Comparison of ENCODE assay signal across 12 cellular contexts in genomic region chr3:49333091-49333490, GRCh38. TPM values are rescaled to one million over a fixed set of nuclear protein-coding genes. Genes with fewer than 3 reads are reported as not detected.
A peak's percentile ranks its signal among the peaks of the same experiment; 100 is the strongest.
DNase-seq lines count a peak whose midpoint lies in the region; ATAC-seq, FAIRE-seq and TF ChIP-seq lines count a peak whose summit lies in the region.
"Had no signal": no experiment of that assay in that cellular context is flagged by ENCODE, and none has a peak within 500 bp of the region (broad histone marks: within the 10 kb centered on the region; RNA-seq: fewer than 3 reads in every experiment).

No MANE protein-coding gene starts in this region.

- no peaks in the 10 kb centered on the region for H3K9me3 Mint-ChIP-seq in CD4-positive, alpha-beta T cell
- H3K9me3 Mint-ChIP-seq in activated CD4-positive, alpha-beta memory T cell treated with anti-CD3 and anti-CD28 coated beads for 36 hours, result no peaks in the 10 kb centered on the region

- no peak for TF ChIP-seq CTCF in CD4-positive, alpha-beta T cell (IDR thresholded peaks at IDR 0.05)
- TF ChIP-seq CTCF in lower lobe of right lung (IDR thresholded peaks at IDR 0.05) (no peak), D721Med (IDR thresholded peaks at IDR 0.05; ENCODE audit: insufficient read depth, missing control alignments) (no peak)

- no peaks in the 10 kb centered on the region for H3K27me3 Mint-ChIP-seq in CD4-positive, alpha-beta T cell
- H3K27me3 Mint-ChIP-seq in activated CD4-positive, alpha-beta memory T cell treated with anti-CD3 and anti-CD28 coated beads for 36 hours, result no peaks in the 10 kb centered on the region

- H3K9me3 ChIP-seq in CD4-positive, alpha-beta T cell (ENCODE audit: control insufficient read depth, low read length), result no peaks in the 10 kb centered on the region
- no peaks in the 10 kb centered on the region for H3K9me3 ChIP-seq in lower lobe of right lung
- H3K9me3 ChIP-seq: stomach had no signal

- H3K27ac ChIP-seq in CD4-positive, alpha-beta T cell (ENCODE audit: low read depth, low read length), result peak overlapping the region; percentile 13
- H3K27ac ChIP-seq in lower lobe of right lung, result peak overlapping the region; percentile 73

- peaks cover 90% of the 10 kb centered on the region for H3K36me3 ChIP-seq in lower lobe of right lung

- H3K27me3 ChIP-seq in CD4-positive, alpha-beta T cell (ENCODE audit: control insufficient read depth, insufficient read depth, low read length), result no peaks in the 10 kb centered on the region
- H3K27me3 ChIP-seq in lower lobe of right lung (ENCODE audit: low read depth), result no peaks in the 10 kb centered on the region
- H3K27me3 ChIP-seq: stomach had no signal

- peaks cover 65% of the 10 kb centered on the region for H3K36me3 Mint-ChIP-seq in CD4-positive, alpha-beta T cell (ENCODE audit: low read depth)
- H3K36me3 Mint-ChIP-seq in activated CD4-positive, alpha-beta memory T cell treated with anti-CD3 and anti-CD28 coated beads for 36 hours, result peaks cover 38% of the 10 kb centered on the region

- no peak overlapping the region for H3K4me3 ChIP-seq in lower lobe of right lung
- H3K4me3 ChIP-seq: stomach had no signal

- peak overlapping the region; percentile 88 for H3K27ac Mint-ChIP-seq in CD4-positive, alpha-beta T cell
- H3K27ac Mint-ChIP-seq in activated CD4-positive, alpha-beta memory T cell treated with anti-CD3 and anti-CD28 coated beads for 36 hours, result peak overlapping the region; percentile 79

- DNase-seq in AML-193 (lab: John Stamatoyannopoulos, UW) (peak; percentile 65 to 87), lower lobe of right lung (peak; percentile 86), D721Med (ENCODE audit: insufficient read length, low spot score) (no peak), H4 (ENCODE audit: low spot score) (no peak), iPS-NIHi11 (ENCODE audit: low spot score) (no peak)
- peak in 2 of 10 experiments; percentile 15 to 29 for DNase-seq in CD4-positive, alpha-beta T cell
- peak; percentile 30 for DNase-seq in activated CD4-positive, alpha-beta memory T cell treated with anti-CD3 and anti-CD28 coated beads for 36 hours
- DNase-seq: Calu3; NCI-H526; retina; stimulated activated CD4-positive, alpha-beta T cell treated with anti-CD3 and anti-CD28 coated beads, Interleukin-4, amount 100 ng/mL, for 24 hours; stomach had no signal

- H3K4me1 ChIP-seq in lower lobe of right lung, result peaks cover 26% of the 10 kb centered on the region

- intact Hi-C loops in CD4-positive, alpha-beta T cell (cut with DNase I, micrococcal nuclease), result loop anchor here in 1 of 2 experiments (2.0 kb wide), 1 partner anchor 116 kb away; no protein-coding TSS in a partner anchor
- intact Hi-C loops in activated CD4-positive, alpha-beta memory T cell treated with anti-CD3 and anti-CD28 coated beads for 36 hours (cut with micrococcal nuclease), result no loop called here
- intact Hi-C loops in lower lobe of right lung (cut with DNase I), result no loop called here

- peak; percentile 83 for ATAC-seq in CD4-positive, alpha-beta T cell (ENCODE audit: poor library complexity)
- peak; percentile 88 to 91 for ATAC-seq in lower lobe of right lung

- no peak for FAIRE-seq in D721Med (lab: Jason Lieb, UNC)

- POLR2A ChIA-PET in CD4-positive, alpha-beta T cell (lab: Charles Lee), result interaction anchor here (0.6 to 0.8 kb wide), 2 partner anchors 79 to 1518 kb away, joined by 3 read pairs; partner anchors contain the start of gene TCTA
- POLR2A ChIA-PET in activated CD4-positive, alpha-beta memory T cell treated with anti-CD3 and anti-CD28 coated beads for 36 hours (lab: Charles Lee), result interaction anchor here (0.6 to 0.7 kb wide), 2 partner anchors 128 to 390 kb away, joined by 3 to 4 read pairs; no protein-coding TSS in a partner anchor

- CTCF ChIA-PET in CD4-positive, alpha-beta T cell (lab: Charles Lee), result interaction anchor here (1.5 kb wide), 1 partner anchor 116 kb away, joined by 6 read pairs; no protein-coding TSS in a partner anchor
- CTCF ChIA-PET in activated CD4-positive, alpha-beta memory T cell treated with anti-CD3 and anti-CD28 coated beads for 36 hours (lab: Charles Lee), result interaction anchor here (1.7 to 1.8 kb wide), 2 partner anchors 116 to 162 kb away, joined by 3 to 5 read pairs; partner anchors contain the start of gene KLHDC8B

- H3K4me3 Mint-ChIP-seq in CD4-positive, alpha-beta T cell, result peak overlapping the region; percentile 55
- no peak overlapping the region for H3K4me3 Mint-ChIP-seq in activated CD4-positive, alpha-beta memory T cell treated with anti-CD3 and anti-CD28 coated beads for 36 hours

- H3K4me1 Mint-ChIP-seq in CD4-positive, alpha-beta T cell (ENCODE audit: low read depth), result peaks cover 37% of the 10 kb centered on the region
- H3K4me1 Mint-ChIP-seq in activated CD4-positive, alpha-beta memory T cell treated with anti-CD3 and anti-CD28 coated beads for 36 hours (ENCODE audit: low read depth), result peaks cover 18% of the 10 kb centered on the region

RNA-seq across cellular contexts. Expression of gene USP4, which starts 6.8 kb away (rescaled TPM):
- total RNA-seq in CD4-positive, alpha-beta T cell, result 10 to 100 TPM; 94.3 to 95.2 TPM
- 10 to 100 TPM; 79.4 to 79.7 TPM for total RNA-seq in activated CD4-positive, alpha-beta memory T cell treated with anti-CD3 and anti-CD28 coated beads for 36 hours
- 71.3 TPM for total RNA-seq in lower lobe of right lung
- 2.7 and 6.5 TPM in 2 replicates for total RNA-seq in H4 (2014; rRNA removed; shearing (Covaris generic))

RNA-seq across cellular contexts. Expression of gene GPX1, which starts 25.1 kb away (rescaled TPM):
- 10 to 100 TPM; 20.8 to 22.9 TPM for total RNA-seq in CD4-positive, alpha-beta T cell
- 100 to 1,000 TPM; 176 to 177 TPM for total RNA-seq in activated CD4-positive, alpha-beta memory T cell treated with anti-CD3 and anti-CD28 coated beads for 36 hours
- total RNA-seq in lower lobe of right lung, result 450 TPM
- total RNA-seq in H4 (2014; rRNA removed; shearing (Covaris generic)), result 187 and 194 TPM in 2 replicates

RNA-seq across cellular contexts. Expression of gene C3orf62, which starts 56.1 kb away (rescaled TPM):
- total RNA-seq in CD4-positive, alpha-beta T cell, result 1 to 10 TPM; 7.0 to 7.5 TPM
- total RNA-seq in activated CD4-positive, alpha-beta memory T cell treated with anti-CD3 and anti-CD28 coated beads for 36 hours, result 1 to 10 TPM; 2.8 to 3.0 TPM
- 10.0 TPM for total RNA-seq in lower lobe of right lung
- 0.16 and 0.97 TPM in 2 replicates for total RNA-seq in H4 (2014; rRNA removed; shearing (Covaris generic))

Comparison
In these comparisons a context has a peak if more than half of its experiments do, and no peak if none do; other contexts are left out.
1. DNase-seq: peak in AML-193 (2 of 2), activated CD4-positive, alpha-beta memory T cell treated with anti-CD3 and anti-CD28 coated beads for 36 hours (single experiment) and lower lobe of right lung (single experiment); none in D721Med (single experiment), H4 (single experiment) and iPS-NIHi11 (single experiment).